In genomic region chr20:57440678-57441509, GRCh38 we compare ENCODE assay signal across 9 cellular contexts. TPM values are rescaled to one million over a fixed set of nuclear protein-coding genes. Genes with fewer than 3 reads are reported as not detected.
DNase-seq lines count a peak whose midpoint lies in the region; ATAC-seq and TF ChIP-seq lines count a peak whose summit lies in the region.
"Had no signal": no experiment of that assay in that cellular context is flagged by ENCODE, and none has a peak within 500 bp of the region (broad histone marks: within the 10 kb centered on the region; RNA-seq: fewer than 3 reads in every experiment).

No MANE protein-coding gene starts in this region.

- H2BK15ac ChIP-seq in H9 (ENCODE audit: low read depth, low read length) = no peak overlapping the region; the same call in 1 of the 2 replicates

- H3K14ac ChIP-seq in H9 (ENCODE audit: insufficient read depth, low read length) = peak overlapping the region; percentile 23; the same call in 1 of the 2 replicates

- H4K5ac ChIP-seq in H9 (ENCODE audit: insufficient read length, low read depth, low read length) = no peak overlapping the region

- no peak overlapping the region for H2AK5ac ChIP-seq in H9 (ENCODE audit: insufficient read length, low read length)

- H3K36me3 ChIP-seq in body of pancreas (replicated peaks in 1 of 2; ENCODE audit: insufficient read depth in 1 of 2, low read depth in 2 of 2) = no peaks in the 10 kb centered on the region
- H3K36me3 ChIP-seq in skeletal muscle satellite cell (ENCODE audit: insufficient read depth, low read length) = no peaks in the 10 kb centered on the region

- intact Hi-C loops in body of pancreas (cut with DNase I) = no loop called here

- no peak overlapping the region for H3T11ph ChIP-seq in H9 (ENCODE audit: low read length)

- H4K20me1 ChIP-seq in H9 (ENCODE audit: control insufficient read depth, insufficient read depth, insufficient read length) = no peaks in the 10 kb centered on the region

- WGBS in H9 (ENCODE audit: extremely low coverage, insufficient read length, low lambda C conversion rate) = no CpG with 5 or more reads among the region's 33 CpGs
- 28 to 30% methylated on average over 2 to 32 of the region's 33 CpGs for WGBS in body of pancreas, 2 donors

- no peak overlapping the region for H3K4me2 ChIP-seq in H9 (ENCODE audit: insufficient read depth, insufficient read length, low read length)
- H3K4me2 ChIP-seq in skeletal muscle satellite cell (ENCODE audit: low read length) = no peak overlapping the region
- H3K4me2 ChIP-seq: KMS-11 had no signal

- H3K27ac Mint-ChIP-seq in H9 = peak overlapping the region in 2 of 3 experiments; percentile 94 to 96; a peak in 4 of 7 replicates
- no peak overlapping the region for H3K27ac Mint-ChIP-seq in activated naive CD4-positive, alpha-beta T cell treated with anti-CD3 and anti-CD28 coated beads, Interleukin-2, amount 50 U/mL, for 72 hours

- H3K79me1 ChIP-seq in H9 (ENCODE audit: insufficient read depth, low read depth, low read length, poor library complexity, severe bottlenecking) = no peaks in the 10 kb centered on the region

- H2BK5ac ChIP-seq in H9 (ENCODE audit: insufficient read length, low read length) = no peak overlapping the region

- H3K18ac ChIP-seq in H9 (ENCODE audit: insufficient read length, low read depth, low read length) = peak overlapping the region; percentile 69

- H2BK12ac ChIP-seq in H9 (ENCODE audit: insufficient read length, low read depth, low read length) = no peak overlapping the region

- no peaks in the 10 kb centered on the region for H3K23me2 ChIP-seq in H9 (ENCODE audit: insufficient read length, low read depth, low read length, poor library complexity, severe bottlenecking)

- TF ChIP-seq POLR2A in body of pancreas (IDR thresholded peaks at IDR 0.05) = peak; percentile 35 to 46 (median 41)

- H3K27me3 Mint-ChIP-seq in H9 (ENCODE audit: low read depth) = peaks cover 7% of the 10 kb centered on the region; the same call in 1 of the 2 replicates

- no peaks in the 10 kb centered on the region for H3K9me3 ChIP-seq in H9 (ENCODE audit: control insufficient read depth, low read depth, low read length)
- no peaks in the 10 kb centered on the region for H3K9me3 ChIP-seq in body of pancreas
- peaks cover 4% of the 10 kb centered on the region for H3K9me3 ChIP-seq in skeletal muscle satellite cell (replicated peaks; ENCODE audit: low read length)

- H3K9me3 Mint-ChIP-seq in H9 = peaks cover 0 to 9% of the 10 kb centered on the region in 2 experiments; a peak in 4 of 5 replicates
- H3K9me3 Mint-ChIP-seq in activated naive CD4-positive, alpha-beta T cell treated with anti-CD3 and anti-CD28 coated beads, Interleukin-2, amount 50 U/mL, for 72 hours = no peaks in the 10 kb centered on the region

- H3K23ac ChIP-seq in H9 (ENCODE audit: insufficient read length, low read depth, low read length) = no peak overlapping the region

- no peak overlapping the region for H2BK20ac ChIP-seq in H9 (ENCODE audit: low read depth, low read length, poor library complexity, severe bottlenecking)

- TF ChIP-seq CTCF in H9 (conservative IDR thresholded peaks at IDR 0.05) (no peak), body of pancreas (IDR thresholded peaks at IDR 0.05) (no peak)

- no peak overlapping the region for H3K4ac ChIP-seq in H9 (ENCODE audit: low read depth, low read length)

- H3K36me3 Mint-ChIP-seq in H9 (ENCODE audit: insufficient read depth in 1 of 3, low read depth in 3 of 3) = no peaks in the 10 kb centered on the region; a peak in 1 of 7 replicates
- peaks cover 0 to 5% of the 10 kb centered on the region in 2 donors for H3K36me3 Mint-ChIP-seq in activated naive CD4-positive, alpha-beta T cell treated with anti-CD3 and anti-CD28 coated beads, Interleukin-2, amount 50 U/mL, for 72 hours

- H3K4me1 Mint-ChIP-seq in H9 = peaks cover 2 to 28% of the 10 kb centered on the region in 2 experiments; a peak in 3 of 4 replicates

- H4K91ac ChIP-seq in H9 (ENCODE audit: insufficient read length, low read depth, low read length) = no peak overlapping the region

- no peaks in the 10 kb centered on the region for H3K79me2 ChIP-seq in H9 (ENCODE audit: insufficient read depth, low read length)

- H3K9ac ChIP-seq in H9 (ENCODE audit: extremely low read depth, insufficient read length, low read length) (no peak overlapping the region), skeletal muscle satellite cell (ENCODE audit: low read depth, low read length) (peak overlapping the region; percentile 50)
- H3K9ac ChIP-seq: KMS-11 had no signal

- H3K56ac ChIP-seq in H9 (ENCODE audit: insufficient read length, low read depth, low read length) = no peak overlapping the region

- ATAC-seq in body of pancreas (peak; percentile 79), HG02981 (IDR thresholded peaks at IDR 0.05; ENCODE audit: unreplicated experiment) (no peak), HG03439 (IDR thresholded peaks at IDR 0.05; ENCODE audit: unreplicated experiment) (no peak)
- ATAC-seq in activated naive CD4-positive, alpha-beta T cell treated with anti-CD3 and anti-CD28 coated beads, Interleukin-2, amount 50 U/mL, for 72 hours = no peak

- H3K4me3 ChIP-seq in body of pancreas (no peak overlapping the region), skeletal muscle satellite cell (ENCODE audit: low read length) (no peak overlapping the region)

- no peak overlapping the region for H2AFZ ChIP-seq in H9 (ENCODE audit: low read length)

- H3K4me3 Mint-ChIP-seq in H9 = no peak overlapping the region

- H2BK120ac ChIP-seq in H9 (ENCODE audit: low read depth, low read length, poor library complexity, severe bottlenecking) = no peak overlapping the region

- H3K4me1 ChIP-seq in H9 (ENCODE audit: insufficient read depth, low read length) (no peaks in the 10 kb centered on the region), body of pancreas (peaks cover 55% of the 10 kb centered on the region), skeletal muscle satellite cell (ENCODE audit: control insufficient read depth, insufficient read depth, low read length) (peaks cover 6% of the 10 kb centered on the region)

- H3K27me3 ChIP-seq in H9 (ENCODE audit: insufficient read depth, low read length) (no peaks in the 10 kb centered on the region), body of pancreas (no peaks in the 10 kb centered on the region), skeletal muscle satellite cell (ENCODE audit: control insufficient read depth, insufficient read depth, low read length) (peaks cover 30% of the 10 kb centered on the region)

- H4K8ac ChIP-seq in H9 (replicated peaks; ENCODE audit: insufficient read length, low read depth, low read length) = no peak overlapping the region

- peak; percentile 53 for DNase-seq in H9
- peak; percentile 81 to 93 (median 88) for DNase-seq in body of pancreas
- DNase-seq in inferior parietal cortex (ENCODE audit: extremely low spot score) = peak; percentile 80
- no peak for DNase-seq in GOT3 (lab: John Stamatoyannopoulos, UW)
- no peak for DNase-seq in activated naive CD4-positive, alpha-beta T cell treated with anti-CD3 and anti-CD28 coated beads, Interleukin-2, amount 50 U/mL, for 72 hours (ENCODE audit: low spot score in 2 of 2)

- H3K27ac ChIP-seq in H9 (ENCODE audit: insufficient read length, low read depth, low read length) (no peak overlapping the region), body of pancreas (peak overlapping the region; percentile 81 to 95 (median 88))
- H3K27ac ChIP-seq: KMS-11 had no signal

RNA-seq across cellular contexts. Expression of gene RBM38, which starts 49.7 kb away (rescaled TPM):
- total RNA-seq in H9 (2021) = 66.8 and 67.9 TPM in 2 replicates
- total RNA-seq in body of pancreas = 10 to 100 TPM in 1 of 2 donors, 1 to 10 TPM in 1; 5.6 to 12.7 TPM
- 10.9 and 12.7 TPM in 2 replicates for total RNA-seq in skeletal muscle satellite cell (2012; rRNA removed)
- 10 to 100 TPM; 43.4 to 97.5 TPM for total RNA-seq in activated naive CD4-positive, alpha-beta T cell treated with anti-CD3 and anti-CD28 coated beads, Interleukin-2, amount 50 U/mL, for 72 hours

Comparison
In these comparisons a context has a peak if more than half of its experiments do, and no peak if none do; other contexts are left out.
1. DNase-seq: peak in H9 (single experiment), body of pancreas (4 of 4) and inferior parietal cortex (single experiment); none in GOT3 (single experiment) and activated naive CD4-positive, alpha-beta T cell treated with anti-CD3 and anti-CD28 coated beads, Interleukin-2, amount 50 U/mL, for 72 hours (0 of 2).
2. H3K27ac Mint-ChIP-seq: peak in H9 (2 of 3); none in activated naive CD4-positive, alpha-beta T cell treated with anti-CD3 and anti-CD28 coated beads, Interleukin-2, amount 50 U/mL, for 72 hours (0 of 2).